ENCODE assay signal across 11 cellular contexts in the genomic region with DNA sequence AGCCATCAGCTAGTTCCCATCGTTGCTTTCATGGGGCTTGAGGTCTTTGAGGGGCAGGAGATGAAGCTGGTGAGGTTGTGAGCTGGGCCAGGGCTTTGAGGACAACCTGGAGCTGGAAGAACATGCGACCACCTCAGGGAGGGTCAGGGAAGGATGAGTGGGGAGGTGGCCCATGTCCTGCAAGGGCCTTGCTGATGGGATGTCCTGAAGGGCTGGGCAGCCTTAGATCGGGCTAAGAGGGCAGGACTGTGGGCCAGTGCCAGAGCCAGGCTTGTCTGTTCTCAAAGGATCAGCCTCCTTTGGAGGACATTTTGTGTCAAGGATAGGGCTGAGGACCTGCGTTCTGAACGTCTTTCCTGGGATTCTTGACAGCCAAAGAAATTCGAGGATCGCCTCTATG. TPM values are rescaled to one million over a fixed set of nuclear protein-coding genes. Genes with fewer than 3 reads are reported as not detected.
A peak's percentile ranks its signal among the peaks of the same experiment; 100 is the strongest.
DNase-seq lines count a peak whose midpoint lies in the region; ATAC-seq and TF ChIP-seq lines count a peak whose summit lies in the region.
"Had no signal": no experiment of that assay in that cellular context is flagged by ENCODE, and none has a peak within 500 bp of the region (broad histone marks: within the 10 kb centered on the region; RNA-seq: fewer than 3 reads in every experiment).

No MANE protein-coding gene starts in this region.

- no peak for ATAC-seq in T-cell (replicated peaks in 1 of 4)

- no peak for DNase-seq in T-cell
- DNase-seq in fibroblast of lung (ENCODE audit: low read depth in 2 of 2), result no peak
- peak; percentile 80 for DNase-seq in osteoblast (ENCODE audit: insufficient read length, low spot score, missing footprints)
- no peak for DNase-seq in NCI-H146 treated with DMSO at 0.1 percent for 48 hours (lab: John Stamatoyannopoulos, UW; ENCODE audit: unreplicated experiment)
- no peak for DNase-seq in SK-N-DZ (ENCODE audit: low spot score)
- DNase-seq in EL, result no peak
- no peak for DNase-seq in inferior parietal cortex (ENCODE audit: extremely low spot score)
- DNase-seq: DMS 273 treated with DMSO at 0.1 percent for 48 hours, NCI-H2107 had no signal

- H3K9me3 Mint-ChIP-seq in T-cell, result no peaks in the 10 kb centered on the region

- H2AFZ ChIP-seq in fibroblast of lung (ENCODE audit: low read length) (no peak overlapping the region), osteoblast (ENCODE audit: low read length) (no peak overlapping the region)

- POLR2A ChIA-PET in T-cell (lab: Charles Lee), result no interaction called here

- H3K36me3 ChIP-seq in BLaER1 treated with 17β-estradiol and CSF1 and Interleukin-3, amounts not matched to agents 10 nM and 100 nM, result peaks cover 32 to 52% (median 47%) of the 10 kb centered on the region in 11 experiments
- H3K36me3 ChIP-seq in fibroblast of lung (ENCODE audit: control insufficient read depth, insufficient read depth, low read length) (peaks cover 7% of the 10 kb centered on the region), osteoblast (ENCODE audit: insufficient read depth, low read length) (peaks cover 36% of the 10 kb centered on the region)

- peaks cover 13 to 26% (median 19%) of the 10 kb centered on the region in 3 donors for H3K4me1 Mint-ChIP-seq in T-cell

- peaks cover 38 to 56% (median 48%) of the 10 kb centered on the region in 10 experiments for H3K4me1 ChIP-seq in BLaER1 treated with 17β-estradiol and CSF1 and Interleukin-3, amounts not matched to agents 10 nM and 100 nM
- H3K4me1 ChIP-seq in fibroblast of lung (ENCODE audit: control insufficient read depth, extremely low read depth, insufficient read depth, low read length) (peaks cover 24% of the 10 kb centered on the region), osteoblast (ENCODE audit: insufficient read depth, low read length) (peaks cover 27% of the 10 kb centered on the region)
- H3K4me1 ChIP-seq: HAP-1 had no signal

- H3K9me3 ChIP-seq in BLaER1 treated with 17β-estradiol and CSF1 and Interleukin-3, amounts not matched to agents 10 nM and 100 nM (replicated peaks in 1 of 11), result no peaks in the 10 kb centered on the region
- H3K9me3 ChIP-seq in fibroblast of lung (ENCODE audit: control insufficient read depth, insufficient read depth, low read depth, low read length) (no peaks in the 10 kb centered on the region), osteoblast (ENCODE audit: low read depth, low read length) (no peaks in the 10 kb centered on the region)
- H3K9me3 ChIP-seq: HAP-1 had no signal

- H4K20me1 ChIP-seq in BLaER1 treated with 17β-estradiol and CSF1 and Interleukin-3, amounts not matched to agents 10 nM and 100 nM, result peaks cover 6 to 67% (median 38%) of the 10 kb centered on the region in 11 experiments; a peak in 20 of 22 replicates
- H4K20me1 ChIP-seq in fibroblast of lung (ENCODE audit: control insufficient read depth, extremely low read depth, insufficient read depth, low read length) (no peaks in the 10 kb centered on the region), osteoblast (ENCODE audit: insufficient read depth, low read length) (no peaks in the 10 kb centered on the region)

- peak overlapping the region; percentile 87 to 90 for H3K27ac Mint-ChIP-seq in T-cell

- CTCF ChIA-PET in T-cell (lab: Charles Lee), result no interaction called here

- no peaks in the 10 kb centered on the region for H3K79me2 ChIP-seq in fibroblast of lung (ENCODE audit: control insufficient read depth, insufficient read depth, low read length)
- no peaks in the 10 kb centered on the region for H3K79me2 ChIP-seq in osteoblast (ENCODE audit: insufficient read depth, low read length)

- H3K4me3 Mint-ChIP-seq in T-cell, result peak overlapping the region; percentile 78 to 89 (median 83)

- TF ChIP-seq CTCF in fibroblast of lung (conservative IDR thresholded peaks at IDR 0.05 in 1 of 2, IDR thresholded peaks at IDR 0.05 in 1 of 2; ENCODE audit: low read depth in 1 of 2, low read length in 2 of 2) (no peak), osteoblast (IDR thresholded peaks at IDR 0.05; ENCODE audit: extremely low read depth, low read depth, low read length) (no peak)

- peak overlapping the region in 6 of 10 experiments; percentile 54 to 71 (median 60); a peak in 7 of 20 replicates for H3K4me3 ChIP-seq in BLaER1 treated with 17β-estradiol and CSF1 and Interleukin-3, amounts not matched to agents 10 nM and 100 nM
- H3K4me3 ChIP-seq in fibroblast of lung (replicated peaks in 1 of 4; ENCODE audit: control extremely low read depth in 1 of 4, insufficient read depth in 1 of 4, low read depth in 3 of 4, low read length in 4 of 4), result no peak overlapping the region
- peak overlapping the region; percentile 73 for H3K4me3 ChIP-seq in osteoblast (ENCODE audit: insufficient read depth, low read length)
- H3K4me3 ChIP-seq: HAP-1 had no signal

- H3K36me3 Mint-ChIP-seq in T-cell, result peaks cover 12% of the 10 kb centered on the region

- H3K27ac ChIP-seq in BLaER1 treated with 17β-estradiol and CSF1 and Interleukin-3, amounts not matched to agents 10 nM and 100 nM, result peak overlapping the region in 5 of 11 experiments; percentile 2 to 70 (median 58); a peak in 4 of 22 replicates
- no peak overlapping the region for H3K27ac ChIP-seq in fibroblast of lung (ENCODE audit: insufficient read depth, low read length)
- H3K27ac ChIP-seq in osteoblast (ENCODE audit: low read depth, low read length), result peak overlapping the region; percentile 58

- no peaks in the 10 kb centered on the region for H3K27me3 Mint-ChIP-seq in T-cell

- no peaks in the 10 kb centered on the region for H3K27me3 ChIP-seq in BLaER1 treated with 17β-estradiol and CSF1 and Interleukin-3, amounts not matched to agents 10 nM and 100 nM
- H3K27me3 ChIP-seq in fibroblast of lung (ENCODE audit: control insufficient read depth, insufficient read depth, low read length) (no peaks in the 10 kb centered on the region), osteoblast (ENCODE audit: insufficient read depth, low read length) (no peaks in the 10 kb centered on the region)

- H3K9ac ChIP-seq in BLaER1 treated with 17β-estradiol and CSF1 and Interleukin-3, amounts not matched to agents 10 nM and 100 nM, result peak overlapping the region in 7 of 11 experiments; percentile 67 to 80 (median 79); a peak in 12 of 22 replicates
- no peak overlapping the region for H3K9ac ChIP-seq in fibroblast of lung (ENCODE audit: insufficient read depth, low read length)

- H3K4me2 ChIP-seq in BLaER1 treated with 17β-estradiol and CSF1 and Interleukin-3, amounts not matched to agents 10 nM and 100 nM, result peak overlapping the region; percentile 92 to 100 (median 98)
- H3K4me2 ChIP-seq in fibroblast of lung (ENCODE audit: extremely low read depth, insufficient read depth, low read length) (peak overlapping the region; percentile 44), osteoblast (ENCODE audit: insufficient read depth, low read length) (peak overlapping the region; percentile 89)

RNA-seq across cellular contexts. Expression of a gene that starts 10.5 kb away (rescaled TPM):
- total RNA-seq in T-cell, result 10 to 100 TPM; 37.8 to 81.5 (median 70.6) TPM
- 25.8 and 27.2 TPM in 2 replicates for total RNA-seq in fibroblast of lung
- polyA plus RNA-seq in fibroblast of lung, result 18.6 and 26.6 TPM in 2 replicates
- polyA plus RNA-seq in fibroblast of lung (2012), result 25.7 and 33.9 TPM in 2 replicates
- polyA minus RNA-seq in fibroblast of lung (ENCODE audit: low replicate concordance), result 33.6 and 72.4 TPM in 2 replicates
- 63.6 and 66.2 TPM in 2 replicates for total RNA-seq in osteoblast
- polyA plus RNA-seq in SK-N-DZ (2014; cell fraction: cytosol; rRNA removed), result 27.6 and 28.1 TPM in 2 replicates
- polyA plus RNA-seq in SK-N-DZ (2014; cell fraction: nucleus; rRNA removed), result 70.9 and 73.1 TPM in 2 replicates

RNA-seq across cellular contexts. Expression of a gene that starts 24.3 kb away (rescaled TPM):
- 1 to 10 TPM; 2.6 to 3.5 (median 3.2) TPM for total RNA-seq in T-cell
- 0.26 and 0.50 TPM in 2 replicates for total RNA-seq in fibroblast of lung
- 0.15 and 0.18 TPM in 2 replicates for polyA plus RNA-seq in fibroblast of lung
- 0.17 and 0.24 TPM in 2 replicates for polyA plus RNA-seq in fibroblast of lung (2012)
- polyA minus RNA-seq in fibroblast of lung (ENCODE audit: low replicate concordance), result 0.85 TPM in 1 of 2 replicates, not detected in the other
- total RNA-seq in osteoblast, result 0.59 and 0.72 TPM in 2 replicates
- 0.14 and 0.38 TPM in 2 replicates for polyA plus RNA-seq in SK-N-DZ (2014; cell fraction: cytosol; rRNA removed)
- polyA plus RNA-seq in SK-N-DZ (2014; cell fraction: nucleus; rRNA removed), result 1.1 and 1.5 TPM in 2 replicates

RNA-seq across cellular contexts. Expression of a gene that starts 31.9 kb away (rescaled TPM):
- total RNA-seq in T-cell (10 to 100 TPM; 17.5 to 28.2 (median 23.5) TPM), fibroblast of lung (under 0.01 and 0.17 TPM in 2 replicates), osteoblast (not detected in 2 replicates)
- 0.01 TPM in 1 of 2 replicates, not detected in the other for polyA plus RNA-seq in fibroblast of lung
- 0.10 and 0.14 TPM in 2 replicates for polyA plus RNA-seq in fibroblast of lung (2012)
- 0.37 TPM in 1 of 2 replicates, not detected in the other for polyA minus RNA-seq in fibroblast of lung (ENCODE audit: low replicate concordance)
- 0.17 and 0.38 TPM in 2 replicates for polyA plus RNA-seq in SK-N-DZ (2014; cell fraction: cytosol; rRNA removed)
- 0.84 and 1.0 TPM in 2 replicates for polyA plus RNA-seq in SK-N-DZ (2014; cell fraction: nucleus; rRNA removed)

RNA-seq across cellular contexts. Expression of a gene that starts 33.9 kb away (rescaled TPM):
- total RNA-seq in T-cell, result 10 to 100 TPM; 29.7 to 55.2 (median 42.6) TPM
- total RNA-seq in fibroblast of lung, result 9.1 and 12.1 TPM in 2 replicates
- polyA plus RNA-seq in fibroblast of lung, result 14.7 and 21.9 TPM in 2 replicates
- 17.6 and 32.0 TPM in 2 replicates for polyA plus RNA-seq in fibroblast of lung (2012)
- polyA minus RNA-seq in fibroblast of lung (ENCODE audit: low replicate concordance), result 12.0 and 19.1 TPM in 2 replicates
- 23.3 and 25.0 TPM in 2 replicates for total RNA-seq in osteoblast
- 29.3 and 41.5 TPM in 2 replicates for polyA plus RNA-seq in SK-N-DZ (2014; cell fraction: cytosol; rRNA removed)
- 11.7 and 14.8 TPM in 2 replicates for polyA plus RNA-seq in SK-N-DZ (2014; cell fraction: nucleus; rRNA removed)

Comparison
In these comparisons a context has a peak if more than half of its experiments do, and no peak if none do; other contexts are left out.
1. H3K4me2 ChIP-seq: peak in every context shown above with its lines; median percentile 98 in BLaER1 treated with 17β-estradiol and CSF1 and Interleukin-3, amounts not matched to agents 10 nM and 100 nM; 89 in osteoblast; 44 in fibroblast of lung.
2. H3K4me3 ChIP-seq: peak in BLaER1 treated with 17β-estradiol and CSF1 and Interleukin-3, amounts not matched to agents 10 nM and 100 nM (6 of 10) and osteoblast (single experiment); none in fibroblast of lung (0 of 4).
3. RNA of a gene that starts 31.9 kb away (total RNA-seq): 17.5 to 28.2 TPM in T-cell; under 0.01 to 0.17 TPM in fibroblast of lung and not detected in osteoblast; every median in the first group is over 10 times any median in the second.